ENCODE assay signal across 11 cellular contexts in genomic region chr16:2533912-2534311, GRCh38. TPM values are rescaled to one million over a fixed set of nuclear protein-coding genes. Genes with fewer than 3 reads are reported as not detected.
DNase-seq lines count a peak whose midpoint lies in the region; ATAC-seq and TF ChIP-seq lines count a peak whose summit lies in the region.
"Had no signal": no experiment of that assay in that cellular context is flagged by ENCODE, and none has a peak within 500 bp of the region (broad histone marks: within the 10 kb centered on the region; RNA-seq: fewer than 3 reads in every experiment).

No MANE protein-coding gene starts in this region.

- H4K8ac ChIP-seq in mesenchymal stem cell (ENCODE audit: low read length), result no peak overlapping the region

- no peak for ATAC-seq in GM19035 (IDR thresholded peaks at IDR 0.05; ENCODE audit: unreplicated experiment)

- H2BK15ac ChIP-seq in mesenchymal stem cell (ENCODE audit: low read depth, poor library complexity, severe bottlenecking), result no peak overlapping the region

- peak overlapping the region; percentile 96 for H3K9ac ChIP-seq in mesenchymal stem cell (ENCODE audit: low read length)

- H3K79me1 ChIP-seq in mesenchymal stem cell (replicated peaks; ENCODE audit: low read length, poor library complexity, severe bottlenecking), result peaks cover 7% of the 10 kb centered on the region

- DNase-seq in left ventricle myocardium inferior, result no peak
- DNase-seq in cardiac septum (ENCODE audit: low spot score), result no peak
- no peak for DNase-seq in activated T-helper 1 cell treated with anti-CD3 and anti-CD28 coated beads, Interleukin-12 subunit alpha, Interleukin-12 subunit beta, Interleukin-2, Interleukin-4 antibody, amounts not matched to agents 30 ng/mL and 10 ng/mL and 1 ng/mL, durations not matched to agents 14 hours and 24 hours and 36 hours (ENCODE audit: low spot score)
- DNase-seq in mesenchymal stem cell, result no peak
- no peak for DNase-seq in transverse colon
- DNase-seq in stimulated activated CD4-positive, alpha-beta T cell treated with anti-CD3 and anti-CD28 coated beads, Interleukin-4, amount 100 ng/mL, for 4 hours, result no peak
- DNase-seq in RPMI8226, result no peak
- DNase-seq: BE2C had no signal

- H2BK120ac ChIP-seq in mesenchymal stem cell (ENCODE audit: low read depth, low read length), result no peak overlapping the region

- peak overlapping the region; percentile 73 for H3K4me3 Mint-ChIP-seq in activated T-helper 1 cell treated with anti-CD3 and anti-CD28 coated beads, Interleukin-12 subunit alpha, Interleukin-12 subunit beta, Interleukin-2, Interleukin-4 antibody, amounts not matched to agents 30 ng/mL and 10 ng/mL and 1 ng/mL, durations not matched to agents 14 hours and 24 hours and 36 hours

- TF ChIP-seq CTCF in left ventricle myocardium inferior (IDR thresholded peaks at IDR 0.05; ENCODE audit: borderline replicate concordance) (no peak), transverse colon (IDR thresholded peaks at IDR 0.05) (no peak)

- H3K27ac Mint-ChIP-seq in activated T-helper 1 cell treated with anti-CD3 and anti-CD28 coated beads, Interleukin-12 subunit alpha, Interleukin-12 subunit beta, Interleukin-2, Interleukin-4 antibody, amounts not matched to agents 30 ng/mL and 10 ng/mL and 1 ng/mL, durations not matched to agents 14 hours and 24 hours and 36 hours, result peak overlapping the region; percentile 66

- no peaks in the 10 kb centered on the region for H3K9me3 Mint-ChIP-seq in activated T-helper 1 cell treated with anti-CD3 and anti-CD28 coated beads, Interleukin-12 subunit alpha, Interleukin-12 subunit beta, Interleukin-2, Interleukin-4 antibody, amounts not matched to agents 30 ng/mL and 10 ng/mL and 1 ng/mL, durations not matched to agents 14 hours and 24 hours and 36 hours

- H2BK12ac ChIP-seq in mesenchymal stem cell (ENCODE audit: low read length in 2 of 2), result no peak overlapping the region

- intact Hi-C loops in left ventricle myocardium inferior (cut with micrococcal nuclease), result no loop called here
- intact Hi-C loops in cardiac septum (cut with DNase I), result loop anchor here (10.0 kb wide), 1 partner anchor 61 kb away; no protein-coding TSS in a partner anchor
- intact Hi-C loops in activated T-helper 1 cell treated with anti-CD3 and anti-CD28 coated beads, Interleukin-12 subunit alpha, Interleukin-12 subunit beta, Interleukin-2, Interleukin-4 antibody, amounts not matched to agents 30 ng/mL and 10 ng/mL and 1 ng/mL, durations not matched to agents 14 hours and 24 hours and 36 hours (cut with micrococcal nuclease), result loop anchor here (2.0 to 10.0 kb wide), 5 partner anchors 59 to 921 kb away; partner anchors contain the start of genes CRAMP1, IFT140, NUBP2 and RNPS1
- intact Hi-C loops in transverse colon (cut with DNase I; ENCODE audit: low total_unique reads), result no loop called here

- H3K27me3 ChIP-seq in left ventricle myocardium inferior (ENCODE audit: low read depth), result no peaks in the 10 kb centered on the region
- H3K27me3 ChIP-seq in mesenchymal stem cell (ENCODE audit: control insufficient read depth in 1 of 2, insufficient read depth in 1 of 2, low read length in 2 of 2), result no peaks in the 10 kb centered on the region
- H3K27me3 ChIP-seq in transverse colon, result no peaks in the 10 kb centered on the region
- H3K27me3 ChIP-seq: BE2C, SJSA1 had no signal

- H3K4me2 ChIP-seq in mesenchymal stem cell (ENCODE audit: low read length, poor library complexity, severe bottlenecking), result no peak overlapping the region

- H3K36me3 ChIP-seq in left ventricle myocardium inferior (peaks cover 7% of the 10 kb centered on the region), mesenchymal stem cell (ENCODE audit: control insufficient read depth in 1 of 2, insufficient read depth in 2 of 2, low read depth in 1 of 2, low read length in 2 of 2) (peaks cover 19 to 22% of the 10 kb centered on the region in 2 experiments), transverse colon (no peaks in the 10 kb centered on the region)

- H4K91ac ChIP-seq in mesenchymal stem cell (ENCODE audit: low read length), result no peak overlapping the region

- TF ChIP-seq EP300 in transverse colon (IDR thresholded peaks at IDR 0.05; ENCODE audit: low read depth), result no peak

- H3K4me1 Mint-ChIP-seq in activated T-helper 1 cell treated with anti-CD3 and anti-CD28 coated beads, Interleukin-12 subunit alpha, Interleukin-12 subunit beta, Interleukin-2, Interleukin-4 antibody, amounts not matched to agents 30 ng/mL and 10 ng/mL and 1 ng/mL, durations not matched to agents 14 hours and 24 hours and 36 hours (ENCODE audit: low read depth), result peaks cover 18% of the 10 kb centered on the region

- H3K18ac ChIP-seq in mesenchymal stem cell (ENCODE audit: low read depth in 1 of 2, low read length in 2 of 2), result no peak overlapping the region

- H3K4me3 ChIP-seq in left ventricle myocardium inferior (no peak overlapping the region), mesenchymal stem cell (ENCODE audit: insufficient read depth in 1 of 2, low read depth in 1 of 2, low read length in 2 of 2) (no peak overlapping the region), transverse colon (no peak overlapping the region)
- H3K4me3 ChIP-seq: SJSA1 had no signal

- H3K4ac ChIP-seq in mesenchymal stem cell (ENCODE audit: low read depth in 1 of 2, low read length in 2 of 2), result no peak overlapping the region

- TF ChIP-seq POLR2A in transverse colon (IDR thresholded peaks at IDR 0.05), result no peak

- WGBS in mesenchymal stem cell, result 98% methylated on average over 8 of the region's 11 CpGs
- 81 to 85% methylated on average over 4 to 11 of the region's 11 CpGs for WGBS in transverse colon (ENCODE audit: low coverage in 1 of 2), 2 donors

- no peak overlapping the region for H2BK5ac ChIP-seq in mesenchymal stem cell (ENCODE audit: low read depth, low read length, poor library complexity, severe bottlenecking)

- peaks cover 4% of the 10 kb centered on the region for H3K36me3 Mint-ChIP-seq in activated T-helper 1 cell treated with anti-CD3 and anti-CD28 coated beads, Interleukin-12 subunit alpha, Interleukin-12 subunit beta, Interleukin-2, Interleukin-4 antibody, amounts not matched to agents 30 ng/mL and 10 ng/mL and 1 ng/mL, durations not matched to agents 14 hours and 24 hours and 36 hours (ENCODE audit: low read depth)

- in situ Hi-C loops in transverse colon (cut with MboI; ENCODE audit: low pct_ligation_motif_present in 1 of 4, low pct_unique_long_range_greater_than_20kb in 1 of 4, low sequenced_read_pairs in 3 of 4), result no loop called here

- H2AK5ac ChIP-seq in mesenchymal stem cell (ENCODE audit: low read length, severe bottlenecking), result no peak overlapping the region

- H3K9me3 ChIP-seq in left ventricle myocardium inferior (replicated peaks) (no peaks in the 10 kb centered on the region), mesenchymal stem cell (ENCODE audit: control insufficient read depth, low read length) (no peaks in the 10 kb centered on the region), transverse colon (no peaks in the 10 kb centered on the region)
- H3K9me3 ChIP-seq: BE2C had no signal

- no peaks in the 10 kb centered on the region for H3K27me3 Mint-ChIP-seq in activated T-helper 1 cell treated with anti-CD3 and anti-CD28 coated beads, Interleukin-12 subunit alpha, Interleukin-12 subunit beta, Interleukin-2, Interleukin-4 antibody, amounts not matched to agents 30 ng/mL and 10 ng/mL and 1 ng/mL, durations not matched to agents 14 hours and 24 hours and 36 hours (ENCODE audit: insufficient read depth)

- H3K23ac ChIP-seq in mesenchymal stem cell (ENCODE audit: low read length in 2 of 2), result no peak overlapping the region

- H3K4me1 ChIP-seq in left ventricle myocardium inferior (peaks cover 38% of the 10 kb centered on the region), mesenchymal stem cell (ENCODE audit: control insufficient read depth, insufficient read depth, low read depth, low read length) (peaks cover 20% of the 10 kb centered on the region), transverse colon (peaks cover 7 to 35% (median 24%) of the 10 kb centered on the region in 4 donors)
- H3K4me1 ChIP-seq: BE2C had no signal

- peak overlapping the region; percentile 88 for H3K27ac ChIP-seq in left ventricle myocardium inferior (replicated peaks)
- H3K27ac ChIP-seq in mesenchymal stem cell (ENCODE audit: low read length, poor library complexity, severe bottlenecking), result no peak overlapping the region
- H3K27ac ChIP-seq in transverse colon, result peak overlapping the region; percentile 96 to 98 (median 97)
- H3K27ac ChIP-seq: SJSA1 had no signal

- H3K14ac ChIP-seq in mesenchymal stem cell (ENCODE audit: low read length in 2 of 2), result no peak overlapping the region

- H2AFZ ChIP-seq in mesenchymal stem cell (ENCODE audit: low read depth, low read length), result no peak overlapping the region

RNA-seq across cellular contexts. Expression of gene CEMP1, which starts 2.7 kb away (rescaled TPM):
- total RNA-seq in left ventricle myocardium inferior (not detected), cardiac septum (not detected), transverse colon (1 to 10 TPM in 2 of 4 donors, not detected in 2; 1.9 to 3.1 TPM)
- total RNA-seq in activated T-helper 1 cell treated with anti-CD3 and anti-CD28 coated beads, Interleukin-12 subunit alpha, Interleukin-12 subunit beta, Interleukin-2, Interleukin-4 antibody, amounts not matched to agents 30 ng/mL and 10 ng/mL and 1 ng/mL, durations not matched to agents 14 hours and 24 hours and 36 hours, result 0.23 and 0.49 TPM in 2 replicates
- polyA plus RNA-seq in mesenchymal stem cell (2013, experiment 1 of 2), result not detected
- polyA plus RNA-seq in mesenchymal stem cell (2013, experiment 2 of 2), result not detected
- total RNA-seq: posterior vena cava, SJSA1 had no signal

RNA-seq across cellular contexts. Expression of gene PDPK1, which starts 3.9 kb away (rescaled TPM):
- total RNA-seq in left ventricle myocardium inferior (46.4 TPM), cardiac septum (41.0 TPM), transverse colon (10 to 100 TPM; 39.6 to 96.9 (median 69.5) TPM)
- total RNA-seq in activated T-helper 1 cell treated with anti-CD3 and anti-CD28 coated beads, Interleukin-12 subunit alpha, Interleukin-12 subunit beta, Interleukin-2, Interleukin-4 antibody, amounts not matched to agents 30 ng/mL and 10 ng/mL and 1 ng/mL, durations not matched to agents 14 hours and 24 hours and 36 hours, result 50.8 and 60.2 TPM in 2 replicates
- 16.0 TPM for polyA plus RNA-seq in mesenchymal stem cell (2013, experiment 1 of 2)
- polyA plus RNA-seq in mesenchymal stem cell (2013, experiment 2 of 2), result 15.7 TPM

RNA-seq across cellular contexts. Expression of gene AMDHD2, which starts 13.7 kb away (rescaled TPM):
- total RNA-seq in left ventricle myocardium inferior, result 9.3 TPM
- 12.4 TPM for total RNA-seq in cardiac septum
- 32.4 and 38.3 TPM in 2 replicates for total RNA-seq in activated T-helper 1 cell treated with anti-CD3 and anti-CD28 coated beads, Interleukin-12 subunit alpha, Interleukin-12 subunit beta, Interleukin-2, Interleukin-4 antibody, amounts not matched to agents 30 ng/mL and 10 ng/mL and 1 ng/mL, durations not matched to agents 14 hours and 24 hours and 36 hours
- 24.6 TPM for polyA plus RNA-seq in mesenchymal stem cell (2013, experiment 1 of 2)
- polyA plus RNA-seq in mesenchymal stem cell (2013, experiment 2 of 2), result 20.6 TPM
- 100 to 1,000 TPM in 1 of 4 donors, 10 to 100 TPM in 3; 30.2 to 115 (median 52.4) TPM for total RNA-seq in transverse colon

RNA-seq across cellular contexts. Expression of gene ATP6V0C, which starts 20.2 kb away (rescaled TPM):
- total RNA-seq in left ventricle myocardium inferior, result 128 TPM
- total RNA-seq in cardiac septum, result 137 TPM
- 117 and 119 TPM in 2 replicates for total RNA-seq in activated T-helper 1 cell treated with anti-CD3 and anti-CD28 coated beads, Interleukin-12 subunit alpha, Interleukin-12 subunit beta, Interleukin-2, Interleukin-4 antibody, amounts not matched to agents 30 ng/mL and 10 ng/mL and 1 ng/mL, durations not matched to agents 14 hours and 24 hours and 36 hours
- 498 TPM for polyA plus RNA-seq in mesenchymal stem cell (2013, experiment 1 of 2)
- polyA plus RNA-seq in mesenchymal stem cell (2013, experiment 2 of 2), result 484 TPM
- total RNA-seq in transverse colon, result 100 to 1,000 TPM; 101 to 237 (median 135) TPM

RNA-seq across cellular contexts. Expression of gene TBC1D24, which starts 59.0 kb away (rescaled TPM):
- total RNA-seq in left ventricle myocardium inferior, result 11.1 TPM
- total RNA-seq in cardiac septum, result 8.3 TPM
- total RNA-seq in activated T-helper 1 cell treated with anti-CD3 and anti-CD28 coated beads, Interleukin-12 subunit alpha, Interleukin-12 subunit beta, Interleukin-2, Interleukin-4 antibody, amounts not matched to agents 30 ng/mL and 10 ng/mL and 1 ng/mL, durations not matched to agents 14 hours and 24 hours and 36 hours, result 19.6 and 24.6 TPM in 2 replicates
- 4.9 TPM for polyA plus RNA-seq in mesenchymal stem cell (2013, experiment 1 of 2)
- 4.1 TPM for polyA plus RNA-seq in mesenchymal stem cell (2013, experiment 2 of 2)
- 10 to 100 TPM in 2 of 4 donors, 1 to 10 TPM in 2; 8.3 to 19.3 (median 11.6) TPM for total RNA-seq in transverse colon

Comparison
In these comparisons a context has a peak if more than half of its experiments do, and no peak if none do; other contexts are left out.
1. intact Hi-C loops: an anchor here in cardiac septum (10.0 kb wide) and activated T-helper 1 cell treated with anti-CD3 and anti-CD28 coated beads, Interleukin-12 subunit alpha, Interleukin-12 subunit beta, Interleukin-2, Interleukin-4 antibody, amounts not matched to agents 30 ng/mL and 10 ng/mL and 1 ng/mL, durations not matched to agents 14 hours and 24 hours and 36 hours (2.0 to 10.0 kb wide); none called in left ventricle myocardium inferior and transverse colon.